22 cellular contexts compared by ENCODE assay signal in the genomic region with DNA sequence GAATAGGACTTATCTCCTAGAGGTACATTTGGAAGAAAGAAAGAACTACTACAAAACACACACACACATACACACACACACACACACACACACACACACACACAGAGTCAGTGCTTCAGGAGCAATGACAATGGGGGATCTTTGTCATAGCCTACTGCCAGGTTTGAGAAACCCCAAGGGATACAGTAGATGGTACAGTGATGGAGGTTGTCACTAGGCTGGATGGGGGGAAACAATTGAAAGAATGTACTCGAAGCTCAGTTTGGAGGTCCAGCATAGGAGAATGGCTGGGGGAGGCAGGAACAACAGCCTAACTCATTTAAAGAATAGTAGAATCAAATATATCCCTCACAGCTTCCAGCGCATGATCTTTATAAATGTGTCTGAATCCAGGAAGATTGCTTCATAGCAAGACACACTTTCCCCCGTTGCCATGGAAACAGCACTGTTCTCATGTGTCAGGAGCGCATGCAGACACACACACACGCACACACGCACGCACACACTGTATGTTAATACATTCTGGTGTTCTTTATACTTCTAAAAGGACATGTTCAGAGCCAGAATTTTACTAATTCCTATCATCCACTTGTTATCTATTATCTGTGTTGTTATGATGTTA. TPM values are rescaled to one million over a fixed set of nuclear protein-coding genes. Genes with fewer than 3 reads are reported as not detected.
DNase-seq lines count a peak whose midpoint lies in the region; ATAC-seq and TF ChIP-seq lines count a peak whose summit lies in the region.
"Had no signal": no experiment of that assay in that cellular context is flagged by ENCODE, and none has a peak within 500 bp of the region (broad histone marks: within the 10 kb centered on the region; RNA-seq: fewer than 3 reads in every experiment).

No MANE protein-coding gene starts in this region.

- peaks cover 0 to 10% of the 10 kb centered on the region in 2 donors for H3K4me1 ChIP-seq in naive thymus-derived CD4-positive, alpha-beta T cell (ENCODE audit: control insufficient read depth in 2 of 2, insufficient read depth in 2 of 2, low read length in 2 of 2)

- no peak for DNase-seq in CD4-positive, alpha-beta T cell
- DNase-seq in M059J (ENCODE audit: low read depth) = peak; percentile 18
- DNase-seq in naive thymus-derived CD4-positive, alpha-beta T cell = no peak
- DNase-seq in retina = no peak
- no peak for DNase-seq in NOMO-1 treated with DMSO at 0.1 percent for 48 hours (lab: John Stamatoyannopoulos, UW; ENCODE audit: unreplicated experiment)
- no peak for DNase-seq in NCI-H1092 (lab: John Stamatoyannopoulos, UW)
- no peak for DNase-seq in ureter (ENCODE audit: low spot score)
- DNase-seq: activated CD8-positive, alpha-beta T cell treated with anti-CD3 and anti-CD28 coated beads, Interleukin-2, amount 10 ng/mL, durations not matched to agents 7 days and 5 days; colonic mucosa; DND-41; effector memory CD4-positive, alpha-beta T cell; gastrocnemius medialis; Karpas-422; mucosa of descending colon; NCI-H1105; NCI-H2029; NCI-H510A; stomach; T-helper 1 cell; transverse colon had no signal

- H3K4me3 Mint-ChIP-seq in CD4-positive, alpha-beta T cell = no peak overlapping the region
- peak overlapping the region in 2 of 5 experiments; percentile 15 to 46 for H3K4me3 Mint-ChIP-seq in brain
- H3K4me3 Mint-ChIP-seq in naive thymus-derived CD4-positive, alpha-beta T cell = no peak overlapping the region
- H3K4me3 Mint-ChIP-seq: activated CD8-positive, alpha-beta T cell treated with anti-CD3 and anti-CD28 coated beads, Interleukin-2, amount 10 ng/mL, durations not matched to agents 7 days and 5 days had no signal

- peak overlapping the region; percentile 69 for H3K27ac Mint-ChIP-seq in CD4-positive, alpha-beta T cell
- H3K27ac Mint-ChIP-seq in brain = peak overlapping the region; percentile 59 to 98 (median 95)
- peak overlapping the region in 6 of 9 donors; percentile 34 to 76 (median 62) for H3K27ac Mint-ChIP-seq in naive thymus-derived CD4-positive, alpha-beta T cell
- H3K27ac Mint-ChIP-seq: activated CD8-positive, alpha-beta T cell treated with anti-CD3 and anti-CD28 coated beads, Interleukin-2, amount 10 ng/mL, durations not matched to agents 7 days and 5 days had no signal

- no peak overlapping the region for H3K27ac ChIP-seq in CD4-positive, alpha-beta T cell (ENCODE audit: low read depth, low read length)
- H3K27ac ChIP-seq in naive thymus-derived CD4-positive, alpha-beta T cell (ENCODE audit: low read depth, low read length) = no peak overlapping the region
- H3K27ac ChIP-seq: colonic mucosa, SJSA1 had no signal

- no peaks in the 10 kb centered on the region for H3K27me3 Mint-ChIP-seq in CD4-positive, alpha-beta T cell
- H3K27me3 Mint-ChIP-seq in brain = peaks cover 10% of the 10 kb centered on the region
- no peaks in the 10 kb centered on the region for H3K27me3 Mint-ChIP-seq in naive thymus-derived CD4-positive, alpha-beta T cell

- CTCF ChIA-PET in CD4-positive, alpha-beta T cell (lab: Charles Lee) = no interaction called here
- CTCF ChIA-PET in naive thymus-derived CD4-positive, alpha-beta T cell (lab: Charles Lee) = interaction anchor here (0.6 kb wide), 1 partner anchor 143 kb away, joined by 3 read pairs; no protein-coding TSS in a partner anchor

- no peak for TF ChIP-seq CTCF in CD4-positive, alpha-beta T cell (IDR thresholded peaks at IDR 0.05)
- TF ChIP-seq CTCF in brain (conservative IDR thresholded peaks at IDR 0.05) = no peak

- POLR2A ChIA-PET in CD4-positive, alpha-beta T cell (lab: Charles Lee) = no interaction called here
- POLR2A ChIA-PET in naive thymus-derived CD4-positive, alpha-beta T cell (lab: Charles Lee) = no interaction called here

- no peaks in the 10 kb centered on the region for H3K27me3 ChIP-seq in CD4-positive, alpha-beta T cell (ENCODE audit: control insufficient read depth, insufficient read depth, low read length)
- no peaks in the 10 kb centered on the region for H3K27me3 ChIP-seq in naive thymus-derived CD4-positive, alpha-beta T cell (ENCODE audit: control insufficient read depth in 2 of 2, insufficient read depth in 2 of 2, low read length in 2 of 2)
- H3K27me3 ChIP-seq: colonic mucosa, gastrocnemius medialis, SJSA1, stomach, transverse colon had no signal

- no peak overlapping the region for H3K4me3 ChIP-seq in naive thymus-derived CD4-positive, alpha-beta T cell (ENCODE audit: low read length)
- H3K4me3 ChIP-seq: colonic mucosa, gastrocnemius medialis, mucosa of descending colon, SJSA1, stomach, transverse colon had no signal

- no peaks in the 10 kb centered on the region for H3K9me3 ChIP-seq in CD4-positive, alpha-beta T cell (ENCODE audit: control insufficient read depth, low read length)
- H3K9me3 ChIP-seq in naive thymus-derived CD4-positive, alpha-beta T cell (ENCODE audit: control insufficient read depth in 2 of 3, low read length in 3 of 3) = no peaks in the 10 kb centered on the region
- H3K9me3 ChIP-seq: colonic mucosa, gastrocnemius medialis, mucosa of descending colon, SJSA1, stomach, transverse colon had no signal

- H3K4me1 Mint-ChIP-seq in CD4-positive, alpha-beta T cell (ENCODE audit: low read depth) = peaks cover 40% of the 10 kb centered on the region
- peaks cover 81% of the 10 kb centered on the region for H3K4me1 Mint-ChIP-seq in brain
- H3K4me1 Mint-ChIP-seq in naive thymus-derived CD4-positive, alpha-beta T cell = peaks cover 12 to 46% (median 32%) of the 10 kb centered on the region in 7 donors

- intact Hi-C loops in CD4-positive, alpha-beta T cell (cut with DNase I, micrococcal nuclease) = no loop called here
- intact Hi-C loops in naive thymus-derived CD4-positive, alpha-beta T cell (cut with micrococcal nuclease) = no loop called here

- ATAC-seq in CD4-positive, alpha-beta T cell (ENCODE audit: poor library complexity) = no peak
- ATAC-seq in naive thymus-derived CD4-positive, alpha-beta T cell = no peak
- ATAC-seq: activated CD8-positive, alpha-beta T cell treated with anti-CD3 and anti-CD28 coated beads, Interleukin-2, amount 10 ng/mL, durations not matched to agents 7 days and 5 days; mucosa of descending colon had no signal

- H3K36me3 ChIP-seq in naive thymus-derived CD4-positive, alpha-beta T cell (ENCODE audit: control insufficient read depth in 2 of 3, insufficient read depth in 3 of 3, low read length in 3 of 3) = no peaks in the 10 kb centered on the region
- H3K36me3 ChIP-seq: colonic mucosa, gastrocnemius medialis, SJSA1, stomach, transverse colon had no signal

- no peaks in the 10 kb centered on the region for H3K9me3 Mint-ChIP-seq in CD4-positive, alpha-beta T cell
- no peaks in the 10 kb centered on the region for H3K9me3 Mint-ChIP-seq in brain
- H3K9me3 Mint-ChIP-seq in naive thymus-derived CD4-positive, alpha-beta T cell = peaks cover 0 to 2% (median 0%) of the 10 kb centered on the region in 11 donors

- H3K36me3 Mint-ChIP-seq in CD4-positive, alpha-beta T cell (ENCODE audit: low read depth) = no peaks in the 10 kb centered on the region
- no peaks in the 10 kb centered on the region for H3K36me3 Mint-ChIP-seq in brain
- H3K36me3 Mint-ChIP-seq in naive thymus-derived CD4-positive, alpha-beta T cell = no peaks in the 10 kb centered on the region

RNA-seq across cellular contexts. Expression of gene ZNRF2, which starts 32.6 kb away (rescaled TPM):
- total RNA-seq in CD4-positive, alpha-beta T cell = 10 to 100 TPM; 20.4 to 23.6 TPM
- total RNA-seq in M059J (2014; rRNA removed; shearing (Covaris generic)) = 10.3 and 12.1 TPM in 2 replicates
- polyA plus RNA-seq in brain (ENCODE audit: insufficient read depth, low read depth, low replicate concordance) = 7.9 TPM
- total RNA-seq in naive thymus-derived CD4-positive, alpha-beta T cell = 10 to 100 TPM; 13.7 to 28.0 (median 24.4) TPM
- polyA plus RNA-seq in naive thymus-derived CD4-positive, alpha-beta T cell = under 1 TPM; 0.69 to 0.98 TPM
- 23.6 TPM for total RNA-seq in ureter
